ENCODE assay signal across 1 cellular context in the genomic region with DNA sequence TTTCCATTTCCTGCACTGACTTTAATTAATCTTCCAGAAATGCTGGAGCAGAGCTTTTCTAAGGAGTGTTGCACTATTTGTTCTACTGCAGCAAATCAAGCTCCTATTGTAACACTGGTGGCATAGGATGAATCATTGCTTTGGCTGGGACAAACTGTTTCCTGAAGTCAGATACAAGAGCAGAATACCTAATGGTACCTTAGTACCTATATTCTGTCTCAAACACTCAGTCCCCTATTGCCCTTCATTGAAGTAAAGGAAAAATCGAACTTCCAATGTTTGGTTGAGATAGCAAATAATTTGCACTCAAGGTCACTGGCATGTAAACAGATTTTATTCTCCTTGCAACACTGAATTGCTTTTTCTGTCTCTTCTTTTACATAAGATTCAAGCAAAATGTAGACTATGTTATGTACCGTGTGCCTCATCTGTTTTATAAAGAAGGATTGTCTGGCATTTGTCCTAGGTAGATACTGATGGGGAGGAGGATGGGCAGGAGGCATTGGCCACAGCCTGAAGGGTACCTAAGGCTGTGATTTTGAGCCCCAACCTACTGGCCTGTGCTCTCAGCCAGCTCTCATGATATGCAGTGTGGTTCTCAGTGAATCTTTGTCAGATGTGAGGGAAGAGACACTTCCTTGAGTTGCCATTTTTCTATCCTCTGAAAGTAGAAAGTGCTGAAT.
TF ChIP-seq lines count a peak whose summit lies in the region.

No MANE protein-coding gene starts in this region.

TF ChIP-seq in H1, 55 proteins besides CTCF, POLR2A, EP300 and RAD21 (continued from another document):
- TF ChIP-seq NRF1 (IDR thresholded peaks at IDR 0.05; ENCODE audit: low read depth, low read length) (no peak), CEBPB (IDR thresholded peaks at IDR 0.05; ENCODE audit: low read depth, low read length) (no peak), RFX5 (IDR thresholded peaks at IDR 0.05; ENCODE audit: borderline replicate concordance, low read depth, low read length) (no peak), ASH2L (IDR thresholded peaks at IDR 0.05; ENCODE audit: low read length) (no peak), KDM5A (IDR thresholded peaks at IDR 0.05; ENCODE audit: low read length) (no peak), GTF2F1 (IDR thresholded peaks at IDR 0.05; ENCODE audit: borderline replicate concordance, low read depth, low read length) (no peak)
